9 cellular contexts compared by ENCODE assay signal in the genomic region with DNA sequence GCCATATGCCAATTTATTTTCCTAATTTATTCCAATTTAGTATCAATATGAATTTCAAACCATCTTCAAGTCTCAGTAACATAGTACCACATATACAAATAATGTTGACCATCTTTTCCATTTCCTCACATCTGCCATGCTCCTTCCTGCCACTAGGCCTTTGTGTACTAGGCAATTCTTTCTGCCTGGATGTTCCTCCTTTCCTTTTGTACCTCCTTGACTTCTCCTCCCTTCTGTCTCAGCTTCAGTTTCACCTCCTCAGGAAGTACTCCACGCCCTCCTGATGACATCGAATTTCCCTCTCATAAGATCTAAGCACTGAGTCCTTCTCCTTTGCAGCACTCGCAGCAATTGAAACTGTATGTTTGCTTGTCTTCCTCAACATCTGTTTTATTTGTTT. TPM values are rescaled to one million over a fixed set of nuclear protein-coding genes. Genes with fewer than 3 reads are reported as not detected.
A peak's percentile ranks its signal among the peaks of the same experiment; 100 is the strongest.
DNase-seq lines count a peak whose midpoint lies in the region; ATAC-seq, FAIRE-seq and TF ChIP-seq lines count a peak whose summit lies in the region.
"Had no signal": no experiment of that assay in that cellular context is flagged by ENCODE, and none has a peak within 500 bp of the region (broad histone marks: within the 10 kb centered on the region; RNA-seq: fewer than 3 reads in every experiment).

No MANE protein-coding gene starts in this region.

- TF ChIP-seq CTCF in WERI-Rb-1 (IDR thresholded peaks at IDR 0.05; ENCODE audit: low read depth, low read length) (peak; percentile 16; the same call in 1 of the 2 replicates), kidney (IDR thresholded peaks at IDR 0.05; ENCODE audit: borderline replicate concordance, extremely low read depth, insufficient read depth) (peak; percentile 3), uterus (IDR thresholded peaks at IDR 0.05) (peak in 2 of 4 experiments; percentile 6 to 17)

- peaks cover 4% of the 10 kb centered on the region in 2 donors for H3K4me1 ChIP-seq in kidney (ENCODE audit: control insufficient read depth in 1 of 2, insufficient read depth in 1 of 2, low read depth in 1 of 2, low read length in 2 of 2)
- no peaks in the 10 kb centered on the region for H3K4me1 ChIP-seq in uterus

- no peaks in the 10 kb centered on the region for H3K9me3 ChIP-seq in WERI-Rb-1 (ENCODE audit: severe bottlenecking)
- no peaks in the 10 kb centered on the region for H3K9me3 ChIP-seq in kidney (ENCODE audit: control insufficient read depth in 1 of 2, low read length in 2 of 2)
- no peaks in the 10 kb centered on the region for H3K9me3 ChIP-seq in uterus

- H3K27ac ChIP-seq in WERI-Rb-1, result no peak overlapping the region
- H3K27ac ChIP-seq in kidney (ENCODE audit: low read depth in 2 of 2, low read length in 2 of 2), result peak overlapping the region; percentile 35 to 55
- peak overlapping the region; percentile 46 to 87 for H3K27ac ChIP-seq in uterus

- no peaks in the 10 kb centered on the region for H3K9me3 Mint-ChIP-seq in activated naive CD4-positive, alpha-beta T cell treated with anti-CD3 and anti-CD28 coated beads for 36 hours
- H3K9me3 Mint-ChIP-seq in activated naive CD4-positive, alpha-beta T cell treated with anti-CD3 and anti-CD28 coated beads, Interleukin-2, amount 50 U/mL, for 72 hours, result peaks cover 0 to 4% of the 10 kb centered on the region in 2 donors
- H3K9me3 Mint-ChIP-seq: CD4-positive, CD25-positive, alpha-beta regulatory T cell had no signal

- H3K36me3 ChIP-seq in WERI-Rb-1 (no peaks in the 10 kb centered on the region), kidney (ENCODE audit: control insufficient read depth in 1 of 2, insufficient read depth in 2 of 2, low read length in 2 of 2) (no peaks in the 10 kb centered on the region), uterus (no peaks in the 10 kb centered on the region)

- peak; percentile 7 for DNase-seq in activated naive CD4-positive, alpha-beta T cell treated with anti-CD3 and anti-CD28 coated beads for 36 hours
- no peak for DNase-seq in activated naive CD4-positive, alpha-beta T cell treated with anti-CD3 and anti-CD28 coated beads, Interleukin-2, amount 50 U/mL, for 72 hours (ENCODE audit: low spot score in 2 of 2)
- DNase-seq in WERI-Rb-1, result no peak
- DNase-seq in kidney, result no peak
- DNase-seq in uterus, result no peak
- no peak for DNase-seq in COLO668 (lab: John Stamatoyannopoulos, UW; ENCODE audit: unreplicated experiment)
- no peak for DNase-seq in activated CD4-positive, alpha-beta T cell treated with anti-CD3 and anti-CD28 coated beads, Interleukin-2, amount 50 U/mL, for 1 hour
- no peak for DNase-seq in HUDEP-2 (lab: John Stamatoyannopoulos, UW; ENCODE audit: unreplicated experiment in 76 of 76)
- DNase-seq: CD4-positive, CD25-positive, alpha-beta regulatory T cell had no signal

- peaks cover 46% of the 10 kb centered on the region for H3K4me1 Mint-ChIP-seq in activated naive CD4-positive, alpha-beta T cell treated with anti-CD3 and anti-CD28 coated beads for 36 hours (ENCODE audit: low read depth)

- H3K27me3 ChIP-seq in WERI-Rb-1 (ENCODE audit: insufficient read depth, low read depth, severe bottlenecking) (no peaks in the 10 kb centered on the region), uterus (no peaks in the 10 kb centered on the region)

- H3K4me3 Mint-ChIP-seq in activated naive CD4-positive, alpha-beta T cell treated with anti-CD3 and anti-CD28 coated beads for 36 hours, result no peak overlapping the region

- FAIRE-seq in kidney (lab: Jason Lieb, UNC), result no peak

- no peak overlapping the region for H3K9ac ChIP-seq in kidney (ENCODE audit: low read length in 2 of 2)

- no peak for ATAC-seq in activated naive CD4-positive, alpha-beta T cell treated with anti-CD3 and anti-CD28 coated beads, Interleukin-2, amount 50 U/mL, for 72 hours

- intact Hi-C loops in activated naive CD4-positive, alpha-beta T cell treated with anti-CD3 and anti-CD28 coated beads for 36 hours (cut with micrococcal nuclease), result loop anchor here (2.0 to 5.0 kb wide), 2 partner anchors 148 to 1708 kb away; no protein-coding TSS in a partner anchor
- intact Hi-C loops in kidney (cut with DNase I) (no loop called here), uterus (cut with DNase I; ENCODE audit: low total_unique reads) (no loop called here)

- H3K27me3 Mint-ChIP-seq in activated naive CD4-positive, alpha-beta T cell treated with anti-CD3 and anti-CD28 coated beads for 36 hours (ENCODE audit: low read depth), result peaks cover 13% of the 10 kb centered on the region
- H3K27me3 Mint-ChIP-seq: CD4-positive, CD25-positive, alpha-beta regulatory T cell had no signal

- H3K36me3 Mint-ChIP-seq in activated naive CD4-positive, alpha-beta T cell treated with anti-CD3 and anti-CD28 coated beads for 36 hours (ENCODE audit: low read depth), result no peaks in the 10 kb centered on the region
- H3K36me3 Mint-ChIP-seq in activated naive CD4-positive, alpha-beta T cell treated with anti-CD3 and anti-CD28 coated beads, Interleukin-2, amount 50 U/mL, for 72 hours, result no peaks in the 10 kb centered on the region
- H3K36me3 Mint-ChIP-seq: CD4-positive, CD25-positive, alpha-beta regulatory T cell had no signal

- no peak overlapping the region for H3K27ac Mint-ChIP-seq in activated naive CD4-positive, alpha-beta T cell treated with anti-CD3 and anti-CD28 coated beads for 36 hours
- no peak overlapping the region for H3K27ac Mint-ChIP-seq in activated naive CD4-positive, alpha-beta T cell treated with anti-CD3 and anti-CD28 coated beads, Interleukin-2, amount 50 U/mL, for 72 hours

- H3K4me3 ChIP-seq in WERI-Rb-1 (ENCODE audit: low read depth, low read length) (no peak overlapping the region), kidney (ENCODE audit: low read length in 2 of 2) (no peak overlapping the region), uterus (no peak overlapping the region)

- CTCF ChIA-PET in activated naive CD4-positive, alpha-beta T cell treated with anti-CD3 and anti-CD28 coated beads for 36 hours (lab: Charles Lee), result interaction anchor here (0.6 kb wide), 2 partner anchors 13 to 22 kb away, joined by 3 read pairs; no protein-coding TSS in a partner anchor

- TF ChIP-seq POLR2A in uterus (IDR thresholded peaks at IDR 0.05), result no peak

RNA-seq across cellular contexts. Expression of gene MEF2C, which starts 53.9 kb away (rescaled TPM):
- total RNA-seq in activated naive CD4-positive, alpha-beta T cell treated with anti-CD3 and anti-CD28 coated beads for 36 hours, result not detected
- under 1 TPM; 0.09 to 0.27 TPM for total RNA-seq in activated naive CD4-positive, alpha-beta T cell treated with anti-CD3 and anti-CD28 coated beads, Interleukin-2, amount 50 U/mL, for 72 hours
- total RNA-seq in kidney (75.4 TPM), uterus (100 to 1,000 TPM in 1 of 4 donors, 10 to 100 TPM in 3; 30.3 to 134 (median 70.3) TPM)
- 5.3 TPM for polyA plus RNA-seq in kidney (ENCODE audit: insufficient read depth, low read depth, low replicate concordance)

Comparison
In these comparisons a context has a peak if more than half of its experiments do, and no peak if none do; other contexts are left out.
1. RNA of gene MEF2C, which starts 53.9 kb away (total RNA-seq): 30.3 to 134 TPM in uterus and 75.4 TPM in kidney (single experiment); 0.09 to 0.27 TPM in activated naive CD4-positive, alpha-beta T cell treated with anti-CD3 and anti-CD28 coated beads, Interleukin-2, amount 50 U/mL, for 72 hours and not detected in activated naive CD4-positive, alpha-beta T cell treated with anti-CD3 and anti-CD28 coated beads for 36 hours; every median in the first group is over 10 times any median in the second.